12 cellular contexts compared by ENCODE assay signal in genomic region chr22:30252411-30253204, GRCh38. TPM values are rescaled to one million over a fixed set of nuclear protein-coding genes. Genes with fewer than 3 reads are reported as not detected.
DNase-seq lines count a peak whose midpoint lies in the region; ATAC-seq, FAIRE-seq and TF ChIP-seq lines count a peak whose summit lies in the region.
"Had no signal": no experiment of that assay in that cellular context is flagged by ENCODE, and none has a peak within 500 bp of the region (broad histone marks: within the 10 kb centered on the region; RNA-seq: fewer than 3 reads in every experiment).

No MANE protein-coding gene starts in this region.

- H3K4me1 ChIP-seq in neutrophil (ENCODE audit: control insufficient read depth in 1 of 2, insufficient read depth in 1 of 2, low read depth in 1 of 2, low read length in 1 of 2), result peaks cover 67 to 70% of the 10 kb centered on the region in 2 experiments

- no peaks in the 10 kb centered on the region for H3K9me3 ChIP-seq in neutrophil
- H3K9me3 ChIP-seq: sigmoid colon, upper lobe of left lung had no signal

- H3K27me3 ChIP-seq in bronchial epithelial cell (ENCODE audit: control insufficient read depth, insufficient read depth, low read length), result no peaks in the 10 kb centered on the region
- H3K27me3 ChIP-seq in neutrophil, result peaks cover 11% of the 10 kb centered on the region
- H3K27me3 ChIP-seq: upper lobe of left lung had no signal

- H3K4me1 Mint-ChIP-seq in activated T-cell treated with anti-CD3 and anti-CD28 coated beads, Interleukin-2, amount 50 U/mL, for 4 hours (ENCODE audit: low read depth), result peaks cover 24% of the 10 kb centered on the region

- no peaks in the 10 kb centered on the region for H3K36me3 Mint-ChIP-seq in activated T-cell treated with anti-CD3 and anti-CD28 coated beads, Interleukin-2, amount 50 U/mL, for 4 hours (ENCODE audit: insufficient read depth)

- no peak for TF ChIP-seq CTCF in bronchial epithelial cell (IDR thresholded peaks at IDR 0.05; ENCODE audit: insufficient read depth, low read length, severe bottlenecking)
- no peak for TF ChIP-seq CTCF in neutrophil (IDR thresholded peaks at IDR 0.05)

- no peak overlapping the region for H3K4me3 Mint-ChIP-seq in activated T-cell treated with anti-CD3 and anti-CD28 coated beads, Interleukin-2, amount 50 U/mL, for 4 hours

- peaks cover 3% of the 10 kb centered on the region for H3K27me3 Mint-ChIP-seq in activated T-cell treated with anti-CD3 and anti-CD28 coated beads, Interleukin-2, amount 50 U/mL, for 4 hours (ENCODE audit: low read depth)

- peak; percentile 96 for FAIRE-seq in bronchial epithelial cell (lab: Jason Lieb, UNC)

- DNase-seq in ELR (ENCODE audit: low read depth) (peak; percentile 47), MV-4-11 (lab: John Stamatoyannopoulos, UW) (peak; percentile 73), bronchial epithelial cell (ENCODE audit: low read depth) (peak; percentile 27), NCI-H1436 treated with DMSO at 0.1 percent for 48 hours (lab: John Stamatoyannopoulos, UW) (no peak)
- DNase-seq in activated T-cell treated with anti-CD3 and anti-CD28 coated beads, Interleukin-2, amount 50 U/mL, for 4 hours, result no peak
- DNase-seq: activated CD4-positive, alpha-beta T cell treated with anti-CD3 and anti-CD28 coated beads for 1 hour; sigmoid colon had no signal

- H3K36me3 ChIP-seq in bronchial epithelial cell (ENCODE audit: control insufficient read depth, insufficient read depth, low read length) (no peaks in the 10 kb centered on the region), neutrophil (no peaks in the 10 kb centered on the region)
- H3K36me3 ChIP-seq: cardiac muscle cell, sigmoid colon, upper lobe of left lung had no signal

- no peaks in the 10 kb centered on the region for H3K9me3 Mint-ChIP-seq in activated T-cell treated with anti-CD3 and anti-CD28 coated beads, Interleukin-2, amount 50 U/mL, for 4 hours

- peak overlapping the region; percentile 83 for H3K27ac ChIP-seq in neutrophil
- H3K27ac ChIP-seq: cardiac muscle cell had no signal

- no peak overlapping the region for H3K4me3 ChIP-seq in bronchial epithelial cell (ENCODE audit: low read depth, low read length)
- H3K4me3 ChIP-seq in neutrophil (ENCODE audit: low read depth in 1 of 2, low read length in 1 of 2), result peak overlapping the region in 1 of 2 experiments; percentile 36
- H3K4me3 ChIP-seq: cardiac muscle cell, upper lobe of left lung had no signal

- ATAC-seq in HG03521 (IDR thresholded peaks at IDR 0.05; ENCODE audit: unreplicated experiment) (no peak), HG03378 (IDR thresholded peaks at IDR 0.05; ENCODE audit: unreplicated experiment) (no peak)
- no peak for ATAC-seq in activated T-cell treated with anti-CD3 and anti-CD28 coated beads, Interleukin-2, amount 50 U/mL, for 4 hours

RNA-seq across cellular contexts. Expression of gene LIF, which starts 6.0 kb away (rescaled TPM):
- under 0.01 and 0.26 TPM in 2 replicates for total RNA-seq in bronchial epithelial cell
- total RNA-seq in activated T-cell treated with anti-CD3 and anti-CD28 coated beads, Interleukin-2, amount 50 U/mL, for 4 hours, result 100 to 1,000 TPM; 226 to 440 (median 307) TPM

RNA-seq across cellular contexts. Expression of gene OSM, which starts 14.0 kb away (rescaled TPM):
- not detected in 2 replicates for total RNA-seq in bronchial epithelial cell
- 10 to 100 TPM; 18.4 to 30.7 (median 22.2) TPM for total RNA-seq in activated T-cell treated with anti-CD3 and anti-CD28 coated beads, Interleukin-2, amount 50 U/mL, for 4 hours
- total RNA-seq: cardiac muscle cell had no signal

RNA-seq across cellular contexts. Expression of gene CASTOR1, which starts 36.7 kb away (rescaled TPM):
- 2.4 and 7.0 TPM in 2 replicates for total RNA-seq in bronchial epithelial cell
- 1 to 10 TPM; 1.1 to 2.9 (median 2.4) TPM for total RNA-seq in activated T-cell treated with anti-CD3 and anti-CD28 coated beads, Interleukin-2, amount 50 U/mL, for 4 hours

Comparison
In these comparisons a context has a peak if more than half of its experiments do, and no peak if none do; other contexts are left out.
1. DNase-seq: peak in ELR (single experiment), MV-4-11 (single experiment) and bronchial epithelial cell (single experiment); none in NCI-H1436 treated with DMSO at 0.1 percent for 48 hours (single experiment) and activated T-cell treated with anti-CD3 and anti-CD28 coated beads, Interleukin-2, amount 50 U/mL, for 4 hours (single experiment).
2. RNA of gene LIF, which starts 6.0 kb away (total RNA-seq): 226 to 440 TPM in activated T-cell treated with anti-CD3 and anti-CD28 coated beads, Interleukin-2, amount 50 U/mL, for 4 hours; under 0.01 to 0.26 TPM in bronchial epithelial cell; every median in the first group is over 100 times any median in the second.
3. RNA of gene OSM, which starts 14.0 kb away (total RNA-seq): 18.4 to 30.7 TPM in activated T-cell treated with anti-CD3 and anti-CD28 coated beads, Interleukin-2, amount 50 U/mL, for 4 hours; not detected in bronchial epithelial cell; every median in the first group is over 10 times any median in the second.